ENCODE assay signal across 1 cellular context in the genomic region with DNA sequence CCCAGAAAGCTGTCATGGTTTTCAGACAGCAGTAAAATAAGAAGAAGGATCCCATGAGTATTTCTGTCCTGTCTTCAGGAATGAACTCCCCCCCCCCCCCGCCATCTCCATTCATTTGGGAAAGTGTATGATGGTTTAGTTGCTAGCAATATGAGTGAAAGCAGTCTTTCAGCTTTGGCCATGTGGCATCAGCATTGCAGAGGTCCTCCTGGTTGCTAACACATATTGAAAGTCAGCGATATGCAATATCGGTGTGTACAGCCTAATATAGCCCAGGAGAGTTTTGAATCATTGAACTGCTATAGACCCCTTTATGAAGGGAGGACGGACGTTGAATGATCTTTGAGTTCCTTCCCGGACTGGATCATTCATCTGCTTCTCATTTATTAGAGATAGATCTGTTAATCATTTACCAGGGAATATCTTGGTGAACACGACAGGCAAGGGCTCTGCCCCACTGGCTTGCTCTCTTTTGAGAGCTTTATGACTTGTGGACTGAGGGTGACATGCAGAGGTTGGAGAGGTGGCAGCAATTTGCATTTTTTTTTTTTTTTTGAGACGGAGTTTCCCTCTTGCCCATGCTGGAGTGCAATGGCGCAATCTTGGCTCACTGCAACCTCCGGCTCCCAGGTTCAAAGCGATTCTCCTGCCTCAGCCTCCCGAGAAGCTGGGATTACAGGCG.
TF ChIP-seq lines count a peak whose summit lies in the region.

No MANE protein-coding gene starts in this region.

TF ChIP-seq in IMR-90, 13 proteins besides CTCF, POLR2A, EP300 and RAD21:
- TF ChIP-seq RFX5 (IDR thresholded peaks at IDR 0.05; ENCODE audit: low read depth, low read length), result no peak
- no peak for TF ChIP-seq CEBPB (IDR thresholded peaks at IDR 0.05; ENCODE audit: low read depth, low read length)
- no peak for TF ChIP-seq CHD1 (IDR thresholded peaks at IDR 0.05; ENCODE audit: low read depth, low read length)
- no peak for TF ChIP-seq MAZ (IDR thresholded peaks at IDR 0.05; ENCODE audit: borderline replicate concordance, low read depth, low read length)
- TF ChIP-seq SMC3 (IDR thresholded peaks at IDR 0.05; ENCODE audit: low read depth, low read length), result no peak
- no peak for TF ChIP-seq MAFK (IDR thresholded peaks at IDR 0.05; ENCODE audit: low read depth, low read length)
- no peak for TF ChIP-seq FOS (IDR thresholded peaks at IDR 0.05; ENCODE audit: low read depth, low read length)
